In the genomic region with DNA sequence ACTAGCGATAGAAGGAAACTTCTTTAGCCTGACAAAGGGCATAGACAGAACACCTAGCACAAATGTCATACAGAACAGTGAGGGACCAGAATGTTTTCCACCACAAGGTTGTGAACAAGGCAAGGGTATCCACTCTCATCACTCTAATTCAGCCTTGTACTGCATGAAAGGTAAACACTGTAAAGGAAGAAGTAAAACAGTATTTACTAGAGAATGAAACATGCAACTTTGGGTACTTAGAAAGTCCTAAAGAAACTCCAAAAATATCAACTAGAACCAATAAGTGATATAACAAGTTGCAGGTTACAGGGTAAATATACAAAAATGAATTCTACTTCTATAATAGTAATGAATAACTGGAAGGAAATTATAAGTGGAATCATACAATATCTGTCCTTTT, we compare ENCODE assay signal across 21 cellular contexts. TPM values are rescaled to one million over a fixed set of nuclear protein-coding genes. Genes with fewer than 3 reads are reported as not detected.
DNase-seq lines count a peak whose midpoint lies in the region; ATAC-seq and TF ChIP-seq lines count a peak whose summit lies in the region.
"Had no signal": no experiment of that assay in that cellular context is flagged by ENCODE, and none has a peak within 500 bp of the region (broad histone marks: within the 10 kb centered on the region; RNA-seq: fewer than 3 reads in every experiment).

No MANE protein-coding gene starts in this region.

- H4K20me1 ChIP-seq in IMR-90 (ENCODE audit: insufficient read depth, low read length) (no peaks in the 10 kb centered on the region), osteoblast (ENCODE audit: insufficient read depth, low read length) (no peaks in the 10 kb centered on the region)
- H4K20me1 ChIP-seq: BLaER1 had no signal

- H3K4me2 ChIP-seq in IMR-90 (ENCODE audit: low read depth, low read length): no peak overlapping the region
- H3K4me2 ChIP-seq in osteoblast (ENCODE audit: insufficient read depth, low read length): no peak overlapping the region
- H3K4me2 ChIP-seq: BLaER1 had no signal

- no peak for DNase-seq in IMR-90
- no peak for DNase-seq in osteoblast (ENCODE audit: insufficient read length, low spot score, missing footprints)
- DNase-seq in NCI-H146 treated with DMSO at 0.1 percent for 48 hours (lab: John Stamatoyannopoulos, UW; ENCODE audit: unreplicated experiment): no peak
- DNase-seq in pons (ENCODE audit: low spot score): no peak
- DNase-seq in heart left ventricle: no peak
- DNase-seq: 8988T; ACHN; BE2C; C1 segment of cervical spinal cord; CD4-positive, alpha-beta memory T cell; CD4-positive, CD25-positive, alpha-beta regulatory T cell; CD8-positive, alpha-beta memory T cell; COR-L47; DMS 273 treated with DMSO at 0.1 percent for 48 hours; DMS153; DMS53; DMS79; DND-41; EL; GDM1 had no signal

- dilution Hi-C loops in IMR-90 (cut with HindIII; ENCODE audit: low sequenced_read_pairs, unreplicated experiment): no loop called here

- no TSS peak for BruUV-seq in IMR-90 (replicated peaks; lab: Mats Ljungman, UMichigan)

- H2BK15ac ChIP-seq in IMR-90 (ENCODE audit: low read depth, low read length): 0 out of 3 replicates have a peak overlapping the region, but pooled peaks have one; percentile 52

- no peak for ATAC-seq in IMR-90 (ENCODE audit: low read depth)
- no peak for ATAC-seq in heart left ventricle

- no peak for TF ChIP-seq RAD21 in IMR-90 (IDR thresholded peaks at IDR 0.05; ENCODE audit: low read length)

- H2BK5ac ChIP-seq in IMR-90 (ENCODE audit: low read depth, low read length, poor library complexity, severe bottlenecking): no peak overlapping the region

- H2AK5ac ChIP-seq in IMR-90 (ENCODE audit: low read depth, low read length): no peak overlapping the region

- H4K8ac ChIP-seq in IMR-90 (ENCODE audit: low read depth in 2 of 2, low read length in 2 of 2): 0 out of 4 replicates have a peak overlapping the region, but pooled peaks of 1 of the 2 experiments have one; percentile 6

- H4K91ac ChIP-seq in IMR-90 (ENCODE audit: insufficient read depth, low read depth, low read length): no peak overlapping the region; the same call in 1 of the 2 replicates

- H3K23ac ChIP-seq in IMR-90 (ENCODE audit: low read depth, low read length): no peak overlapping the region

- no peaks in the 10 kb centered on the region for H3K79me2 ChIP-seq in osteoblast (ENCODE audit: insufficient read depth, low read length)

- H3K4ac ChIP-seq in IMR-90 (ENCODE audit: low read depth, low read length): no peak overlapping the region

- H3K9me1 ChIP-seq in IMR-90 (ENCODE audit: insufficient read depth, low read length): peaks cover 7% of the 10 kb centered on the region

- H3K4me3 ChIP-seq in IMR-90 (ENCODE audit: insufficient read depth, low read depth, low read length) (no peak overlapping the region), osteoblast (ENCODE audit: insufficient read depth, low read length) (no peak overlapping the region), heart left ventricle (no peak overlapping the region)
- H3K4me3 ChIP-seq: BLaER1 had no signal

- H2AFZ ChIP-seq in IMR-90 (replicated peaks; ENCODE audit: low read length, poor library complexity) (no peak overlapping the region), osteoblast (ENCODE audit: low read length) (peak overlapping the region; percentile 72)

- CTCF ChIA-PET in IMR-90 (lab: Yijun Ruan, JAX): no interaction called here

- peaks cover 7% of the 10 kb centered on the region for H3K4me1 ChIP-seq in IMR-90 (ENCODE audit: control insufficient read depth, insufficient read depth, low read length)
- H3K4me1 ChIP-seq in osteoblast (ENCODE audit: insufficient read depth, low read length): peaks cover 4% of the 10 kb centered on the region
- no peaks in the 10 kb centered on the region for H3K4me1 ChIP-seq in heart left ventricle
- H3K4me1 ChIP-seq: BE2C, BLaER1 had no signal

- no peaks in the 10 kb centered on the region for H3K36me3 ChIP-seq in IMR-90 (ENCODE audit: control insufficient read depth, insufficient read depth, low read length)
- H3K36me3 ChIP-seq in osteoblast (ENCODE audit: insufficient read depth, low read length): no peaks in the 10 kb centered on the region
- H3K36me3 ChIP-seq in heart left ventricle: no peaks in the 10 kb centered on the region

- no peak overlapping the region for H3K9ac ChIP-seq in IMR-90 (ENCODE audit: low read depth, low read length)
- H3K9ac ChIP-seq: BLaER1 had no signal

- no peak overlapping the region for H3K56ac ChIP-seq in IMR-90 (ENCODE audit: extremely low read depth, insufficient read depth, low read length)

- no peak overlapping the region for H3K14ac ChIP-seq in IMR-90 (replicated peaks; ENCODE audit: low read depth, low read length)

- no peak overlapping the region for H2BK20ac ChIP-seq in IMR-90 (ENCODE audit: low read depth, low read length)

- in situ Hi-C loops in IMR-90 (cut with MboI; ENCODE audit: low sequenced_read_pairs): no loop called here

- no peak overlapping the region for H3K27ac ChIP-seq in IMR-90 (ENCODE audit: insufficient read depth, low read length)
- H3K27ac ChIP-seq in osteoblast (ENCODE audit: low read depth, low read length): no peak overlapping the region
- no peak overlapping the region for H3K27ac ChIP-seq in heart left ventricle
- H3K27ac ChIP-seq: BLaER1 had no signal

- H2AK9ac ChIP-seq in IMR-90 (replicated peaks; ENCODE audit: low read depth, low read length, poor library complexity): no peak overlapping the region

- no peak overlapping the region for H4K5ac ChIP-seq in IMR-90 (ENCODE audit: low read depth, low read length)

- peaks cover 7 to 20% of the 10 kb centered on the region in 2 experiments for H3K79me1 ChIP-seq in IMR-90 (ENCODE audit: low read depth in 1 of 2, low read length in 2 of 2)

- no peak overlapping the region for H3K18ac ChIP-seq in IMR-90 (ENCODE audit: low read depth, low read length)

- intact Hi-C loops in IMR-90 (cut with micrococcal nuclease): no loop called here
- intact Hi-C loops in heart left ventricle (cut with DNase I): loop anchor here in 4 of 10 donors (5.0 to 10.0 kb wide), 2 partner anchors 414 to 416 kb away; no protein-coding TSS in a partner anchor

- TF ChIP-seq CTCF in IMR-90 (conservative IDR thresholded peaks at IDR 0.05; ENCODE audit: low read depth, low read length) (no peak), osteoblast (IDR thresholded peaks at IDR 0.05; ENCODE audit: extremely low read depth, low read depth, low read length) (no peak), heart left ventricle (IDR thresholded peaks at IDR 0.05) (no peak)

- POLR2A ChIA-PET in IMR-90 (lab: Charles Lee; ENCODE audit: unreplicated experiment): no interaction called here

- H3K27me3 ChIP-seq in IMR-90 (ENCODE audit: control insufficient read depth, insufficient read depth, low read length) (no peaks in the 10 kb centered on the region), osteoblast (ENCODE audit: insufficient read depth, low read length) (no peaks in the 10 kb centered on the region), heart left ventricle (no peaks in the 10 kb centered on the region)
- H3K27me3 ChIP-seq: BE2C, BLaER1 had no signal

- no CpG with 5 or more reads among the region's 1 CpG for WGBS in IMR-90 (ENCODE audit: extremely low coverage in 2 of 2, insufficient read length in 1 of 2), 2 experiments
- WGBS in heart left ventricle, 4 donors: 95 to 98% (median 97%) methylated on average over 1 of the region's 1 CpG

- TF ChIP-seq POLR2A in IMR-90 (IDR thresholded peaks at IDR 0.05; ENCODE audit: low read depth, low read length) (no peak), heart left ventricle (IDR thresholded peaks at IDR 0.05) (no peak)

- H2BK120ac ChIP-seq in IMR-90 (ENCODE audit: low read depth, low read length): no peak overlapping the region; the same call in 1 of the 2 replicates

- no peaks in the 10 kb centered on the region for H3K9me3 ChIP-seq in IMR-90 (ENCODE audit: control insufficient read depth, insufficient read depth, low read length)
- no peaks in the 10 kb centered on the region for H3K9me3 ChIP-seq in osteoblast (ENCODE audit: low read depth, low read length)
- H3K9me3 ChIP-seq in heart left ventricle: peaks cover 0 to 7% (median 0%) of the 10 kb centered on the region in 12 donors

TF ChIP-seq in IMR-90, 13 proteins besides CTCF, POLR2A, EP300 and RAD21:
- no peak for TF ChIP-seq SMC3 (IDR thresholded peaks at IDR 0.05; ENCODE audit: low read depth, low read length)
- TF ChIP-seq, protein P1, sequence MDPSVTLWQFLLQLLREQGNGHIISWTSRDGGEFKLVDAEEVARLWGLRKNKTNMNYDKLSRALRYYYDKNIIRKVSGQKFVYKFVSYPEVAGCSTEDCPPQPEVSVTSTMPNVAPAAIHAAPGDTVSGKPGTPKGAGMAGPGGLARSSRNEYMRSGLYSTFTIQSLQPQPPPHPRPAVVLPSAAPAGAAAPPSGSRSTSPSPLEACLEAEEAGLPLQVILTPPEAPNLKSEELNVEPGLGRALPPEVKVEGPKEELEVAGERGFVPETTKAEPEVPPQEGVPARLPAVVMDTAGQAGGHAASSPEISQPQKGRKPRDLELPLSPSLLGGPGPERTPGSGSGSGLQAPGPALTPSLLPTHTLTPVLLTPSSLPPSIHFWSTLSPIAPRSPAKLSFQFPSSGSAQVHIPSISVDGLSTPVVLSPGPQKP (IDR thresholded peaks at IDR 0.05; ENCODE audit: borderline replicate concordance, low read depth, low read length): no peak

RNA-seq across cellular contexts. Expression of a gene that starts 32.2 kb away (rescaled TPM):
- total RNA-seq in IMR-90 (2012; rRNA removed): 19.7 and 34.4 TPM in 2 replicates
- 5.5 and 6.1 TPM in 2 replicates for polyA plus RNA-seq in IMR-90 (2012; rRNA removed)
- 0.33 and 1.00 TPM in 2 replicates for polyA plus RNA-seq in IMR-90 (2012; cell fraction: cytosol; rRNA removed)
- polyA plus RNA-seq in IMR-90 (2012; cell fraction: nucleus; rRNA removed; ENCODE audit: low replicate concordance): 1.3 and 9.7 TPM in 2 replicates
- total RNA-seq in osteoblast: 5.9 and 6.2 TPM in 2 replicates
- 1 to 10 TPM in 1 of 9 donors, under 1 TPM in 5, not detected in 3; 0.09 to 2.2 (median 0.21) TPM for total RNA-seq in heart left ventricle
- under 1 TPM; 0.04 to 0.08 TPM for polyA plus RNA-seq in heart left ventricle
